ENCODE assay signal across 14 cellular contexts in genomic region chr13:93559718-93560117, GRCh38.
DNase-seq lines count a peak whose midpoint lies in the region; ATAC-seq, FAIRE-seq and TF ChIP-seq lines count a peak whose summit lies in the region.
"Had no signal": no experiment of that assay in that cellular context is flagged by ENCODE, and none has a peak within 500 bp of the region (broad histone marks: within the 10 kb centered on the region; RNA-seq: fewer than 3 reads in every experiment).

No MANE protein-coding gene starts in this region.

- DNase-seq in H4 (ENCODE audit: low spot score) (peak; percentile 43), NCI-H446 treated with DMSO at 0.1 percent for 48 hours (lab: John Stamatoyannopoulos, UW) (peak; percentile 18), bronchial epithelial cell (ENCODE audit: low read depth) (peak; percentile 93), renal cortical epithelial cell (ENCODE audit: low read depth) (peak; percentile 100), iPS-NIHi11 (ENCODE audit: low spot score) (no peak), HT-29 (ENCODE audit: low spot score) (no peak)
- DNase-seq: activated T-cell treated with anti-CD3 and anti-CD28 coated beads, Interleukin-2, amount 50 U/mL, for 24 hours; aorta; NCI-H187; RPMI8226; stimulated activated CD4-positive, alpha-beta T cell treated with anti-CD3 and anti-CD28 coated beads, Interleukin-2, amount 100 ng/mL, for 24 hours had no signal

- no peak for FAIRE-seq in bronchial epithelial cell (lab: Jason Lieb, UNC)
- FAIRE-seq: HepG2 had no signal

- no peaks in the 10 kb centered on the region for H3K36me3 ChIP-seq in bronchial epithelial cell (ENCODE audit: control insufficient read depth, insufficient read depth, low read length)

- ATAC-seq in GM19395 (IDR thresholded peaks at IDR 0.05; ENCODE audit: unreplicated experiment), result no peak
- ATAC-seq: HepG2, WTC11 had no signal

- no peak for TF ChIP-seq CTCF in bronchial epithelial cell (IDR thresholded peaks at IDR 0.05; ENCODE audit: insufficient read depth, low read length, severe bottlenecking)

- H3K27me3 ChIP-seq in bronchial epithelial cell (ENCODE audit: control insufficient read depth, insufficient read depth, low read length), result no peaks in the 10 kb centered on the region

- no peak overlapping the region for H3K4me3 ChIP-seq in bronchial epithelial cell (ENCODE audit: low read depth, low read length)

Comparison
In these comparisons a context has a peak if more than half of its experiments do, and no peak if none do; other contexts are left out.
1. DNase-seq: peak in H4 (single experiment), NCI-H446 treated with DMSO at 0.1 percent for 48 hours (single experiment), bronchial epithelial cell (single experiment) and renal cortical epithelial cell (single experiment); none in iPS-NIHi11 (single experiment) and HT-29 (single experiment).